In the genomic region with DNA sequence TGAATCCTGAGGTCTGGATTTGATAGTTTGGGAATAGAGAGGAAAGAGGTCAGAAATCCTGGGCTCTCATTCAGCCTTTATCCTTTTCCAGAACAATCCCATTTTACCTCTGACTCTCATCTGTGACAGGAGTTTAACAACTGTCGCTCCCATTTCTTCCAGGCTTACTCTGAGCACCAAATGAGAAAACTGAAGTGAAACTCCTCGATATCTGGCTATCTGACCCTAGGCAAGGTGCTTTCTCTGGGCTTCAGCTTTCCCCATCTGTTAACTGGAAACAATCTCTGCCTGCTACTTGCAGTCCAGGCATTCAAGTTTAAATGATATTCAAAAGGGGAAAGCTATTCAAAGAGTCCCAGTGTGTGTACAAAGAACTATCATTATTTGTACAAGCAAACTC, we compare ENCODE assay signal across 1 cellular context.
A peak's percentile ranks its signal among the peaks of the same experiment; 100 is the strongest.
TF ChIP-seq lines count a peak whose summit lies in the region.

No MANE protein-coding gene starts in this region.

TF ChIP-seq in GM12878, 131 proteins besides CTCF, POLR2A, EP300 and RAD21 (continued from another document):
- no peak for TF ChIP-seq STAT3 (IDR thresholded peaks at IDR 0.05; ENCODE audit: low read depth, low read length)
- TF ChIP-seq CHD1 (IDR thresholded peaks at IDR 0.05; ENCODE audit: low read depth, low read length): no peak
- no peak for TF ChIP-seq TCF12 (IDR thresholded peaks at IDR 0.05; ENCODE audit: low read depth, low read length)
- peak in 1 of 2 experiments; percentile 36; a peak in 1 of 4 replicates for TF ChIP-seq IKZF2 (IDR thresholded peaks at IDR 0.05)
- TF ChIP-seq DPF2 (IDR thresholded peaks at IDR 0.05): 0 out of 2 replicates have a peak, but pooled peaks have one; percentile 11
- TF ChIP-seq IKZF1 (conservative IDR thresholded peaks at IDR 0.05): no peak
- no peak for TF ChIP-seq NR2C1 (IDR thresholded peaks at IDR 0.05)
- TF ChIP-seq NFYA (IDR thresholded peaks at IDR 0.05; ENCODE audit: borderline replicate concordance, low read depth, low read length): no peak
